Comparison of ENCODE assay signal across 8 cellular contexts in genomic region chr9:72362680-72363139, GRCh38. TPM values are rescaled to one million over a fixed set of nuclear protein-coding genes. Genes with fewer than 3 reads are reported as not detected.
DNase-seq lines count a peak whose midpoint lies in the region; ATAC-seq and TF ChIP-seq lines count a peak whose summit lies in the region.

No MANE protein-coding gene starts in this region.

- no peak for TF ChIP-seq CTCF in HFF-Myc (IDR thresholded peaks at IDR 0.05; ENCODE audit: low read depth, low read length, missing control alignments)

- H3K4me3 ChIP-seq in HFF-Myc (replicated peaks; ENCODE audit: low read depth, low read length): peak overlapping the region; percentile 91

- DNase-seq in NCI-H1092 (lab: John Stamatoyannopoulos, UW): peak; percentile 1
- DNase-seq in NCI-H1092 treated with DMSO at 0.1 percent for 48 hours (lab: John Stamatoyannopoulos, UW): no peak
- DNase-seq in HFF-Myc (ENCODE audit: extremely low read depth, low read depth): no peak
- peak; percentile 0 for DNase-seq in NCI-H146 treated with DMSO at 0.1 percent for 48 hours (lab: John Stamatoyannopoulos, UW; ENCODE audit: unreplicated experiment)
- peak; percentile 26 to 38 for DNase-seq in activated CD4-positive, alpha-beta T cell treated with anti-CD3 and anti-CD28 coated beads, Interleukin-2, amount 50 U/mL, for 4 hours
- DNase-seq in effector memory CD8-positive, alpha-beta T cell: peak in 2 of 3 experiments; percentile 5 to 17
- DNase-seq in lung microvascular endothelial cell (ENCODE audit: low read depth in 2 of 2): peak; percentile 86
- DNase-seq in stimulated activated CD4-positive, alpha-beta T cell treated with anti-CD3 and anti-CD28 coated beads, TNF-alpha, amount 100 ng/mL, for 4 hours (ENCODE audit: low read depth in 3 of 3): peak in 2 of 3 experiments; percentile 15 to 20

- H3K27me3 Mint-ChIP-seq in effector memory CD8-positive, alpha-beta T cell: no peaks in the 10 kb centered on the region

- H3K36me3 Mint-ChIP-seq in effector memory CD8-positive, alpha-beta T cell (ENCODE audit: insufficient read depth): peaks cover 59% of the 10 kb centered on the region

- ATAC-seq in effector memory CD8-positive, alpha-beta T cell (replicated peaks): no peak

- peak overlapping the region; percentile 94 for H3K4me3 Mint-ChIP-seq in effector memory CD8-positive, alpha-beta T cell

- H3K27ac Mint-ChIP-seq in effector memory CD8-positive, alpha-beta T cell: peak overlapping the region; percentile 96 to 99

- peaks cover 38 to 60% of the 10 kb centered on the region in 2 donors for H3K4me1 Mint-ChIP-seq in effector memory CD8-positive, alpha-beta T cell (ENCODE audit: low read depth in 2 of 2)

- no peaks in the 10 kb centered on the region for H3K9me3 Mint-ChIP-seq in effector memory CD8-positive, alpha-beta T cell

RNA-seq across cellular contexts. Expression of gene ZFAND5, which starts 2.3 kb away (rescaled TPM):
- 53.2 and 72.6 TPM in 2 replicates for total RNA-seq in lung microvascular endothelial cell

Comparison
In these comparisons a context has a peak if more than half of its experiments do, and no peak if none do; other contexts are left out.
1. DNase-seq: peak in NCI-H1092 (single experiment), NCI-H146 treated with DMSO at 0.1 percent for 48 hours (single experiment), activated CD4-positive, alpha-beta T cell treated with anti-CD3 and anti-CD28 coated beads, Interleukin-2, amount 50 U/mL, for 4 hours (2 of 2), effector memory CD8-positive, alpha-beta T cell (2 of 3), lung microvascular endothelial cell (2 of 2) and stimulated activated CD4-positive, alpha-beta T cell treated with anti-CD3 and anti-CD28 coated beads, TNF-alpha, amount 100 ng/mL, for 4 hours (2 of 3); none in NCI-H1092 treated with DMSO at 0.1 percent for 48 hours (single experiment) and HFF-Myc (single experiment).